26 cellular contexts compared by ENCODE assay signal in the genomic region with DNA sequence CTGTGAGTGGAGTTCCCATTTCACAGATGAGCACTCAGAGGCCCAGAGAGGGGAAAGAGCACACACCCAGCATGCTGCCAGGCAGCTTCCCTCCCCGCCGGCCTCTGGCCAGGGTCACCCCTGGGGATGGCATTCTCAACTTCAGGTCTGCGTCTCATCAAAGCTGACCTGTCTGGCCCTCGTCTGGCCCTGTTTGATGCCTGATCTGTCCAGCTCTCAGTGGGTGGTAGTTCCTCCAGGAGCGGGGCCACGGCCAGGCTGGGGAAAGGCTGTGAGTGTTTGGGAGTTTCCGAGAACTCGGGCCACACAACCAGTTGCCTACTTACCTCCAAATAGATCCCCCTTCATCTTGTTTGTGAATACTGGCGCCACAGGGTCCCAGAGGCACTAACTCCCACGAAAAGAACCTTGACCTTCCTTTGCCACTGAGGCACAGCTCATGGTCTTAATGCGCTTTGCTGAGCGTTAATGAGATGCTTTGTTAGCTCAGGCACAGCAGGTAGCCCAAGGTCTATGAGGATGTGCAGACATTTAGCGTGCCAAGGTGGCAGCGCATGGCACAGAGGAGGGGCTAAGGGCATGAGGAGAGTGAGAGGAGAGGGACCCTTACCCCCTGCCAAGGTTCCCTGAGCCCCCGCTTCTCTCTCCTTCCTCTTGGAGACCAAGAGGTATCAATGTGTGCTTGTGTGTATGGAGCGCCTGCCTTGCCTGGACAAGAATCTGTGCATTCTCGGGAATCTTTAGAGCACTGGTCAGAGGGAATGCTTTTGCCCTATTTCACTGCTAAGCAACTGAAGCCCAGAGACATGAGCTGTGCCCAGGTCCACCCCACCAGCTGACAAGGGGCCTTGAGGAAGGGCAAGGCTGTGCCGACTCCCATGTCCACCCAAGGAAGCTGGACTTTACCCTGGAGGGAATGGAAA.
DNase-seq lines count a peak whose midpoint lies in the region; ATAC-seq, FAIRE-seq and TF ChIP-seq lines count a peak whose summit lies in the region.
"Had no signal": no experiment of that assay in that cellular context is flagged by ENCODE, and none has a peak within 500 bp of the region (broad histone marks: within the 10 kb centered on the region; RNA-seq: fewer than 3 reads in every experiment).

No MANE protein-coding gene starts in this region.

- H3K27me3 ChIP-seq in HepG2 (ENCODE audit: control insufficient read depth in 1 of 2, insufficient read depth in 2 of 2, low read length in 2 of 2) (peaks cover 2 to 48% of the 10 kb centered on the region in 2 experiments; a peak in 4 of 5 replicates), right lobe of liver (no peaks in the 10 kb centered on the region)

- intact Hi-C loops in HepG2 (cut with micrococcal nuclease; ENCODE audit: unreplicated experiment) (no loop called here), right lobe of liver (cut with DNase I) (no loop called here), posterior vena cava (cut with DNase I) (no loop called here), left colon (cut with DNase I, micrococcal nuclease) (no loop called here)

- TF ChIP-seq RAD21 in HepG2 (CRISPR knock-in tag; IDR thresholded peaks at IDR 0.05): no peak

- no peak overlapping the region for H2AFZ ChIP-seq in HepG2 (ENCODE audit: low read length)

- H3K9ac ChIP-seq in HepG2 (ENCODE audit: insufficient read depth, low read depth, low read length): no peak overlapping the region

- in situ Hi-C loops in HepG2 (cut with HindIII; ENCODE audit: extremely low pct_ligation_motif_present, low pct_unique_long_range_greater_than_20kb): no loop called here

- TF ChIP-seq POLR2A in HepG2 (IDR thresholded peaks at IDR 0.05; ENCODE audit: insufficient read depth in 1 of 2, low read depth in 2 of 2, low read length in 2 of 2): no peak
- TF ChIP-seq POLR2A in right lobe of liver (IDR thresholded peaks at IDR 0.05): no peak

- POLR2A ChIA-PET in HepG2 (lab: Yijun Ruan, JAX): no interaction called here

- CTCF ChIA-PET in HepG2 (lab: Yijun Ruan, JAX; ENCODE audit: low intra/inter-chr PET ratio, low total read pairs): no interaction called here

- no peak overlapping the region for H3K4me2 ChIP-seq in HepG2 (ENCODE audit: low read depth, low read length)

- no peak for TF ChIP-seq EP300 in HepG2 (IDR thresholded peaks at IDR 0.05; ENCODE audit: low read depth in 2 of 2, low read length in 2 of 2)
- TF ChIP-seq EP300 in HepG2 (CRISPR knock-in tag; IDR thresholded peaks at IDR 0.05; ENCODE audit: borderline replicate concordance): no peak

- H4K20me1 ChIP-seq in HepG2 (ENCODE audit: insufficient read depth, low read length): no peaks in the 10 kb centered on the region

- H3K27ac ChIP-seq in HepG2 (ENCODE audit: extremely low read length, insufficient read depth, low read length) (no peak overlapping the region), right lobe of liver (no peak overlapping the region)
- H3K27ac ChIP-seq: 22Rv1, C4-2B had no signal

- no TSS peak for BruUV-seq in HepG2 (replicated peaks; lab: Mats Ljungman, UMichigan)

- H3K79me2 ChIP-seq in HepG2 (ENCODE audit: insufficient read depth, low read length): no peaks in the 10 kb centered on the region

- peak in 2 of 3 experiments; percentile 20 to 66 for DNase-seq in NCI-H1417 (lab: John Stamatoyannopoulos, UW)
- no peak for DNase-seq in NCI-H1417 treated with DMSO at 0.1 percent for 48 hours (lab: John Stamatoyannopoulos, UW)
- DNase-seq in HepG2 (ENCODE audit: low spot score): no peak
- DNase-seq in right lobe of liver: no peak
- peak; percentile 72 for DNase-seq in islet precursor cell
- DNase-seq in posterior vena cava (ENCODE audit: low spot score): peak; percentile 60
- no peak for DNase-seq in left colon
- DNase-seq in NCI-H748 (lab: John Stamatoyannopoulos, UW; ENCODE audit: unreplicated experiment): no peak
- DNase-seq: Caco-2; CD8-positive, alpha-beta T cell; GDM1; H9; IMR-90; KG1; MG63; NCI-H1105 treated with DMSO at 0.1 percent for 48 hours; NCI-H187; NCI-H2227 treated with DMSO at 0.1 percent for 48 hours; NCI-H524; NCI-H82; RPMI8226; SHP77; T-cell had no signal

- TF ChIP-seq CTCF in HepG2 (CRISPR knock-in tag; IDR thresholded peaks at IDR 0.05): no peak
- no peak for TF ChIP-seq CTCF in right lobe of liver (IDR thresholded peaks at IDR 0.05)

- ATAC-seq in HepG2 (no peak), right lobe of liver (no peak), left colon (no peak)
- ATAC-seq: CD8-positive, alpha-beta T cell; GM12878; T-cell had no signal

- H3K4me1 ChIP-seq in HepG2 (ENCODE audit: insufficient read depth, low read length): no peaks in the 10 kb centered on the region
- no peaks in the 10 kb centered on the region for H3K4me1 ChIP-seq in right lobe of liver
- H3K4me1 ChIP-seq: Caco-2 had no signal

- H3K9me3 ChIP-seq in HepG2 (ENCODE audit: low read length) (no peaks in the 10 kb centered on the region), right lobe of liver (no peaks in the 10 kb centered on the region)
- H3K9me3 ChIP-seq: Caco-2, MG63 had no signal

- WGBS in HepG2 (ENCODE audit: low lambda C conversion rate): 6% methylated on average over 6 of the region's 18 CpGs
- WGBS in right lobe of liver (ENCODE audit: insufficient coverage, low coverage, low lambda C conversion rate, missing lambda C conversion rate): 40% methylated on average over 6 of the region's 18 CpGs

- FAIRE-seq in HepG2 (lab: Jason Lieb, UNC): no peak
- FAIRE-seq: GM12878 had no signal

- H3K4me3 ChIP-seq in HepG2 (replicated peaks in 1 of 3; ENCODE audit: insufficient read depth in 1 of 3, low read depth in 2 of 3, low read length in 3 of 3) (no peak overlapping the region), right lobe of liver (no peak overlapping the region)
- H3K4me3 ChIP-seq: GM12878, MG63 had no signal

- H3K36me3 ChIP-seq in HepG2 (replicated peaks in 1 of 2; ENCODE audit: control insufficient read depth in 1 of 2, insufficient read depth in 2 of 2, low read length in 2 of 2) (no peaks in the 10 kb centered on the region), right lobe of liver (no peaks in the 10 kb centered on the region)
- H3K36me3 ChIP-seq: MG63 had no signal

TF ChIP-seq in HepG2, 621 proteins besides CTCF, POLR2A, EP300 and RAD21:
- no peak for TF ChIP-seq ZKSCAN5 (CRISPR knock-in tag; IDR thresholded peaks at IDR 0.05)
- TF ChIP-seq ZNF629 (CRISPR knock-in tag; conservative IDR thresholded peaks at IDR 0.05): 0 out of 2 replicates have a peak, but pooled peaks have one; percentile 17
- TF ChIP-seq ZNF724P (CRISPR knock-in tag; IDR thresholded peaks at IDR 0.05; ENCODE audit: borderline replicate concordance): no peak
- TF ChIP-seq ATF3 (CRISPR knock-in tag; IDR thresholded peaks at IDR 0.05): no peak

Comparison
In these comparisons a context has a peak if more than half of its experiments do, and no peak if none do; other contexts are left out.
1. DNase-seq: peak in NCI-H1417 (2 of 3), islet precursor cell (single experiment) and posterior vena cava (single experiment); none in NCI-H1417 treated with DMSO at 0.1 percent for 48 hours (single experiment), HepG2 (single experiment), right lobe of liver (0 of 3), left colon (0 of 2) and NCI-H748 (single experiment).